ENCODE assay signal across 9 cellular contexts in genomic region chr5:172642046-172642409, GRCh38. TPM values are rescaled to one million over a fixed set of nuclear protein-coding genes. Genes with fewer than 3 reads are reported as not detected.
DNase-seq lines count a peak whose midpoint lies in the region; ATAC-seq and TF ChIP-seq lines count a peak whose summit lies in the region.
"Had no signal": no experiment of that assay in that cellular context is flagged by ENCODE, and none has a peak within 500 bp of the region (broad histone marks: within the 10 kb centered on the region; RNA-seq: fewer than 3 reads in every experiment).

No MANE protein-coding gene starts in this region.

- no peak for ATAC-seq in HG03521 (IDR thresholded peaks at IDR 0.05; ENCODE audit: unreplicated experiment)
- ATAC-seq: stimulated activated naive CD8-positive, alpha-beta T cell treated with anti-CD3 and anti-CD28 coated beads, Interleukin-15, Interleukin-2, amounts not matched to agents 100 U/mL and 50 U/mL, for 24 hours had no signal

- H4K20me1 ChIP-seq in BLaER1 treated with 17β-estradiol and CSF1 and Interleukin-3, amounts not matched to agents 10 nM and 100 nM: peaks cover 0 to 30% (median 13%) of the 10 kb centered on the region in 11 experiments; a peak in 16 of 22 replicates

- TF ChIP-seq CTCF in esophagus muscularis mucosa (IDR thresholded peaks at IDR 0.05) (no peak), ovary (IDR thresholded peaks at IDR 0.05) (no peak)

- intact Hi-C loops in esophagus muscularis mucosa (cut with DNase I): loop anchor here (10.0 kb wide), 1 partner anchor 87 kb away; no protein-coding TSS in a partner anchor
- intact Hi-C loops in ovary (cut with DNase I): loop anchor here (5.0 to 10.0 kb wide), 6 partner anchors 53 to 165 kb away; no protein-coding TSS in a partner anchor

- H3K36me3 ChIP-seq in BLaER1 treated with 17β-estradiol and CSF1 and Interleukin-3, amounts not matched to agents 10 nM and 100 nM: peaks cover 0 to 27% (median 13%) of the 10 kb centered on the region in 11 experiments; a peak in 12 of 22 replicates
- H3K36me3 ChIP-seq in MG63: no peaks in the 10 kb centered on the region; the same call in 1 of the 2 replicates
- H3K36me3 ChIP-seq in esophagus muscularis mucosa: peaks cover 0 to 9% (median 4%) of the 10 kb centered on the region in 4 donors
- H3K36me3 ChIP-seq in ovary: no peaks in the 10 kb centered on the region

- WGBS in esophagus muscularis mucosa: 11% methylated on average over 11 of the region's 14 CpGs
- WGBS in ovary, 3 donors: 3 to 4% (median 4%) methylated on average over 14 of the region's 14 CpGs

- TF ChIP-seq EP300 in esophagus muscularis mucosa (IDR thresholded peaks at IDR 0.05) (no peak), ovary (IDR thresholded peaks at IDR 0.05) (no peak)

- no peaks in the 10 kb centered on the region for H3K9me3 ChIP-seq in BLaER1 treated with 17β-estradiol and CSF1 and Interleukin-3, amounts not matched to agents 10 nM and 100 nM (replicated peaks in 1 of 11)
- no peaks in the 10 kb centered on the region for H3K9me3 ChIP-seq in MG63
- no peaks in the 10 kb centered on the region for H3K9me3 ChIP-seq in esophagus muscularis mucosa
- H3K9me3 ChIP-seq in ovary: no peaks in the 10 kb centered on the region

- peaks cover 57 to 91% (median 88%) of the 10 kb centered on the region in 10 experiments for H3K4me1 ChIP-seq in BLaER1 treated with 17β-estradiol and CSF1 and Interleukin-3, amounts not matched to agents 10 nM and 100 nM
- H3K4me1 ChIP-seq in esophagus muscularis mucosa (peaks cover 26 to 80% (median 72%) of the 10 kb centered on the region in 4 donors), ovary (ENCODE audit: insufficient read depth) (peaks cover 4% of the 10 kb centered on the region)

- H3K9ac ChIP-seq in BLaER1 treated with 17β-estradiol and CSF1 and Interleukin-3, amounts not matched to agents 10 nM and 100 nM: peak overlapping the region in 10 of 11 experiments; percentile 70 to 93 (median 88); a peak in 19 of 22 replicates

- peak overlapping the region; percentile 88 to 100 (median 93) for H3K4me2 ChIP-seq in BLaER1 treated with 17β-estradiol and CSF1 and Interleukin-3, amounts not matched to agents 10 nM and 100 nM

- DNase-seq in MG63 (no peak), esophagus muscularis mucosa (ENCODE audit: extremely low spot score) (no peak), ovary (no peak), NCI-H2081 treated with DMSO at 0.1 percent for 48 hours (lab: John Stamatoyannopoulos, UW) (no peak), nucleus accumbens (lab: John Stamatoyannopoulos, UW) (no peak), CD1c-positive myeloid dendritic cell (ENCODE audit: extremely low spot score) (no peak)
- DNase-seq: stimulated activated naive CD8-positive, alpha-beta T cell treated with anti-CD3 and anti-CD28 coated beads, Interleukin-15, Interleukin-2, amounts not matched to agents 100 U/mL and 50 U/mL, for 24 hours had no signal

- peak overlapping the region in 9 of 11 experiments; percentile 73 to 93 (median 86); a peak in 18 of 22 replicates for H3K27ac ChIP-seq in BLaER1 treated with 17β-estradiol and CSF1 and Interleukin-3, amounts not matched to agents 10 nM and 100 nM
- H3K27ac ChIP-seq in esophagus muscularis mucosa (replicated peaks in 1 of 4) (peak overlapping the region; percentile 83 to 96 (median 94)), ovary (peak overlapping the region; percentile 38 to 89)

- peaks cover 0 to 23% (median 0%) of the 10 kb centered on the region in 11 experiments; a peak in 3 of 22 replicates for H3K27me3 ChIP-seq in BLaER1 treated with 17β-estradiol and CSF1 and Interleukin-3, amounts not matched to agents 10 nM and 100 nM
- no peaks in the 10 kb centered on the region for H3K27me3 ChIP-seq in MG63
- H3K27me3 ChIP-seq in esophagus muscularis mucosa: no peaks in the 10 kb centered on the region
- H3K27me3 ChIP-seq in ovary: no peaks in the 10 kb centered on the region

- peak overlapping the region; percentile 61 to 96 (median 90) for H3K4me3 ChIP-seq in BLaER1 treated with 17β-estradiol and CSF1 and Interleukin-3, amounts not matched to agents 10 nM and 100 nM
- H3K4me3 ChIP-seq in MG63 (peak overlapping the region; percentile 61), esophagus muscularis mucosa (peak overlapping the region; percentile 68 to 98 (median 92)), ovary (peak overlapping the region; percentile 73)

- TF ChIP-seq POLR2A in esophagus muscularis mucosa (IDR thresholded peaks at IDR 0.05; ENCODE audit: low read depth) (no peak), ovary (IDR thresholded peaks at IDR 0.05) (no peak)

RNA-seq across cellular contexts. Expression of gene NEURL1B, which starts 1.0 kb away (rescaled TPM):
- total RNA-seq in MG63 (2014; rRNA removed; shearing (Covaris generic); ENCODE audit: low replicate concordance): 6.3 and 10.1 TPM in 2 replicates
- total RNA-seq in esophagus muscularis mucosa: 10 to 100 TPM; 34.1 to 87.1 (median 60.2) TPM
- 10 to 100 TPM; 15.0 to 75.1 (median 36.3) TPM for total RNA-seq in ovary
- 10 to 100 TPM; 24.2 to 39.0 TPM for polyA plus RNA-seq in ovary
